In the genomic region with DNA sequence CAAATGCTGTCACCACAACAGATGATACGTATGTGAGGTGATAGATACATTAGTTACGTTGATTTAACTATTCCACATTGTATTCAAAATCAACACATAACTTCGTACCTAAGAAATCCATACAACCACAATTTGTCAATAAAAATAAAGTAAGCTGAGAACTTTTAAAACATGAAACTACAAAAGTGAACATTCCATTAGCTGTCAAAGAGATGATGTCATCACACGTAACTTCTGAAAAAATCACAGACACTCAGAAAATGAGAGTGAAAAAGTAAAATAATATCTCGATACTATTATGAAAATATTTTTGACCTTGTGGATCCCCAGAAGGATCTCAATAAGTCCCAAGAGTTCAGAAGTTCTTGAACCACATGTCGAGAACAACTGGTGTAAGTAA, we compare ENCODE assay signal across 8 cellular contexts.
"Had no signal": no experiment of that assay in that cellular context is flagged by ENCODE, and none has a peak within 500 bp of the region (broad histone marks: within the 10 kb centered on the region; RNA-seq: fewer than 3 reads in every experiment).

No MANE protein-coding gene starts in this region.

- DNase-seq: IMR-90, Karpas-422, KBM-7, KG1 had no signal

- H3K4me2 ChIP-seq: KMS-11 had no signal

- H3K27ac ChIP-seq: HL-60, KMS-11 had no signal

- H3K36me3 Mint-ChIP-seq: IgD-negative memory B cell had no signal

- H3K9ac ChIP-seq: KMS-11 had no signal

- H3K27ac Mint-ChIP-seq: IgD-negative memory B cell had no signal

- H3K4me3 Mint-ChIP-seq: IgD-negative memory B cell had no signal

- FAIRE-seq: HTR-8/SVneo had no signal

- H3K4me1 Mint-ChIP-seq: IgD-negative memory B cell had no signal
